ENCODE assay signal across 2 cellular contexts in the genomic region with DNA sequence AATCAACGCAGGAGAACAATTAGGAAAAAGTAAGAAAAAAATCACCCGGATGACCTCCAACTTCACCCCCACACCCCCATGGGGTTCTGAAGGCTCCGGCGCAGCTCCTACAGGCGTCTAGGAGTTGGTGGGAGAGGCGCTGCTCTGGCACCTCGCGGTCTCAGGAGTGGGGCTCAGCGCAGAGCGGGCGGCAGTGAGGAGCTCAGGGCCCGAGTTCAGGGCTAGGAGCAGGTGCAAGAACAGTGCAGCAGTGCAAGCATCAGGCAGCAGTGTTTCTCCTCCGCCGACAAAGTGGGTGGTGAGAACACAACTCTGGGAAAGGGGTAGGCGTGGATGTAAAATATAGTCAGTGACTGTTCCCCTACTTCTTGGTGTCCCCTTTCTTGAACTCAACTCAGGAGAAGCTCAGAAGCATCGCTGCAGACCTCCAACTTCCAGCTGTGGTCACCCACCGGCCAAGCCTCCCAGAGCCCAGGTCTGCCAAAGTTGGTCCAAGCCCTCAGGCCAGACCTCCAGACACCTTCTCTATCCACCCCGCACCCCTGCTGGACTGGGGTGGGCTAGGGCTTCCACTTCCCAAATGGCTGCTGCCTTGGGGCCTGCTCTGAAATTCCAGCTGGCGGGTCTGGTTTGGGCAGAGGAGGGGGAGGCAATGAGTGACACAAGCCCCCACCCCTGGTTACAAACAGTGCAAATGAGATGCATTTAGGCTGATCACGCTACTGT.
TF ChIP-seq lines count a peak whose summit lies in the region.

No MANE protein-coding gene starts in this region.

TF ChIP-seq in GM23338, 12 proteins besides CTCF, POLR2A, EP300 and RAD21:
- peak; percentile 96 for TF ChIP-seq EZH2 (IDR thresholded peaks at IDR 0.05; ENCODE audit: low read depth, unreplicated experiment)
- TF ChIP-seq NANOG (IDR thresholded peaks at IDR 0.05; ENCODE audit: borderline replicate concordance) = no peak
- TF ChIP-seq EZH2phosphoT487 (IDR thresholded peaks at IDR 0.05; ENCODE audit: unreplicated experiment) = peak; percentile 65

TF ChIP-seq in H1, 55 proteins besides CTCF, POLR2A, EP300 and RAD21:
- TF ChIP-seq EZH2 (IDR thresholded peaks at IDR 0.05; ENCODE audit: low read depth, low read length, severe bottlenecking) (peak; percentile 91), CEBPB (IDR thresholded peaks at IDR 0.05; ENCODE audit: low read depth, low read length) (no peak), RNF2 (IDR thresholded peaks at IDR 0.05; ENCODE audit: borderline replicate concordance, low read depth, low read length, missing control alignments, poor library complexity, severe bottlenecking) (peak; percentile 61), TEAD4 (IDR thresholded peaks at IDR 0.05; ENCODE audit: low read depth, low read length) (no peak), SUZ12 (IDR thresholded peaks at IDR 0.05; ENCODE audit: low read length) (peak; percentile 90; the same call in 1 of the 2 replicates)
